In genomic region chrX:25131055-25131454, GRCh38 we compare ENCODE assay signal across 25 cellular contexts.
A peak's percentile ranks its signal among the peaks of the same experiment; 100 is the strongest.
DNase-seq lines count a peak whose midpoint lies in the region; ATAC-seq and TF ChIP-seq lines count a peak whose summit lies in the region.
"Had no signal": no experiment of that assay in that cellular context is flagged by ENCODE, and none has a peak within 500 bp of the region (broad histone marks: within the 10 kb centered on the region; RNA-seq: fewer than 3 reads in every experiment).

No MANE protein-coding gene starts in this region.

- POLR2A ChIA-PET in SK-N-SH (lab: Yijun Ruan, JAX): no interaction called here

- H3K9me3 Mint-ChIP-seq in activated T-helper 17 cell treated with anti-CD3 and anti-CD28 coated beads, Interleukin-2, amount 50 U/mL, for 72 hours: no peaks in the 10 kb centered on the region
- H3K9me3 Mint-ChIP-seq in activated T-cell treated with anti-CD3 and anti-CD28 coated beads, Interleukin-2, amount 50 U/mL, for 4 hours: no peaks in the 10 kb centered on the region
- H3K9me3 Mint-ChIP-seq: activated naive CD4-positive, alpha-beta T cell treated with anti-CD3 and anti-CD28 coated beads for 36 hours; central memory CD8-positive, alpha-beta T cell had no signal

- TF ChIP-seq RAD21 in SK-N-SH (IDR thresholded peaks at IDR 0.05; ENCODE audit: low read length): no peak

- no peak for DNase-seq in SK-N-SH
- peak; percentile 30 for DNase-seq in SW480 (ENCODE audit: low spot score)
- peak; percentile 24 for DNase-seq in foreskin melanocyte
- DNase-seq in central memory CD4-positive, alpha-beta T cell: no peak
- DNase-seq in activated T-cell treated with anti-CD3 and anti-CD28 coated beads, Interleukin-2, amount 50 U/mL, for 4 hours: no peak
- DNase-seq: 8988T; activated CD8-positive, alpha-beta T cell treated with anti-CD3 and anti-CD28 coated beads, Interleukin-2, amount 10 ng/mL, durations not matched to agents 7 days and 5 days; activated naive CD4-positive, alpha-beta T cell treated with anti-CD3 and anti-CD28 coated beads for 36 hours; amygdala; BE2C; EL; NCI-H1417; NCI-H2107; NK-92 treated with Interleukin-12 subunit alpha and Interleukin-12 subunit beta, amount 100 ng/mL, for 24 hours; Peyer's patch; stimulated activated CD4-positive, alpha-beta T cell treated with anti-CD3 and anti-CD28 coated beads, Interleukin-2, amount 100 ng/mL, for 48 hours; stimulated activated naive CD4-positive, alpha-beta T cell had no signal

- CTCF ChIA-PET in SK-N-SH (lab: Yijun Ruan, JAX): interaction anchor here (2.7 kb wide), 1 partner anchor 13 kb away, joined by 13 read pairs; no protein-coding TSS in a partner anchor

- H3K4me2 ChIP-seq in SK-N-SH: no peak overlapping the region

- H3K36me3 Mint-ChIP-seq in activated T-helper 17 cell treated with anti-CD3 and anti-CD28 coated beads, Interleukin-2, amount 50 U/mL, for 72 hours (ENCODE audit: low read depth): no peaks in the 10 kb centered on the region
- H3K36me3 Mint-ChIP-seq in activated T-cell treated with anti-CD3 and anti-CD28 coated beads, Interleukin-2, amount 50 U/mL, for 4 hours (ENCODE audit: insufficient read depth): no peaks in the 10 kb centered on the region

- H2AFZ ChIP-seq in SK-N-SH (ENCODE audit: low read depth): no peak overlapping the region

- no peaks in the 10 kb centered on the region for H3K9me3 ChIP-seq in SK-N-SH
- H3K9me3 ChIP-seq: BE2C, neutrophil, Peyer's patch had no signal

- no peaks in the 10 kb centered on the region for H3K4me1 ChIP-seq in SK-N-SH (ENCODE audit: control insufficient read depth in 1 of 2, insufficient read depth in 2 of 2, low read depth in 1 of 2, low read length in 1 of 2)
- H3K4me1 ChIP-seq: BE2C, Peyer's patch had no signal

- no peak overlapping the region for H3K4me3 Mint-ChIP-seq in activated T-helper 17 cell treated with anti-CD3 and anti-CD28 coated beads, Interleukin-2, amount 50 U/mL, for 72 hours
- H3K4me3 Mint-ChIP-seq in activated T-cell treated with anti-CD3 and anti-CD28 coated beads, Interleukin-2, amount 50 U/mL, for 4 hours: no peak overlapping the region
- H3K4me3 Mint-ChIP-seq: activated CD8-positive, alpha-beta T cell treated with anti-CD3 and anti-CD28 coated beads, Interleukin-2, amount 10 ng/mL, durations not matched to agents 7 days and 5 days; activated naive CD4-positive, alpha-beta T cell treated with anti-CD3 and anti-CD28 coated beads for 36 hours; central memory CD8-positive, alpha-beta T cell had no signal

- H3K4me1 Mint-ChIP-seq in activated T-helper 17 cell treated with anti-CD3 and anti-CD28 coated beads, Interleukin-2, amount 50 U/mL, for 72 hours: no peaks in the 10 kb centered on the region
- no peaks in the 10 kb centered on the region for H3K4me1 Mint-ChIP-seq in activated T-cell treated with anti-CD3 and anti-CD28 coated beads, Interleukin-2, amount 50 U/mL, for 4 hours (ENCODE audit: low read depth)
- H3K4me1 Mint-ChIP-seq: central memory CD8-positive, alpha-beta T cell had no signal

- H3K36me3 ChIP-seq in SK-N-SH (replicated peaks in 1 of 2; ENCODE audit: control insufficient read depth in 1 of 2, insufficient read depth in 2 of 2, low read length in 1 of 2): no peaks in the 10 kb centered on the region
- H3K36me3 ChIP-seq: BE2C, neutrophil, Peyer's patch had no signal

- no peak overlapping the region for H3K27ac Mint-ChIP-seq in activated T-helper 17 cell treated with anti-CD3 and anti-CD28 coated beads, Interleukin-2, amount 50 U/mL, for 72 hours
- H3K27ac Mint-ChIP-seq: activated CD8-positive, alpha-beta T cell treated with anti-CD3 and anti-CD28 coated beads, Interleukin-2, amount 10 ng/mL, durations not matched to agents 7 days and 5 days; activated naive CD4-positive, alpha-beta T cell treated with anti-CD3 and anti-CD28 coated beads for 36 hours had no signal

- no peaks in the 10 kb centered on the region for H3K27me3 ChIP-seq in SK-N-SH (ENCODE audit: insufficient read depth)
- H3K27me3 ChIP-seq: BE2C, neutrophil, Peyer's patch had no signal

- no peak overlapping the region for H3K9ac ChIP-seq in SK-N-SH

- H3F3A ChIP-seq in SK-N-SH (replicated peaks; ENCODE audit: insufficient read depth): no peaks in the 10 kb centered on the region

- H3K4me3 ChIP-seq in SK-N-SH (ENCODE audit: low read depth in 2 of 2, low read length in 1 of 2): no peak overlapping the region
- H3K4me3 ChIP-seq: Peyer's patch, SK-N-MC had no signal

- H3K79me2 ChIP-seq in SK-N-SH (ENCODE audit: insufficient read depth): no peaks in the 10 kb centered on the region

- no peak for TF ChIP-seq EP300 in SK-N-SH (IDR thresholded peaks at IDR 0.05; ENCODE audit: borderline replicate concordance in 1 of 2, low read depth in 1 of 2, low read length in 1 of 2)

- no peaks in the 10 kb centered on the region for H4K20me1 ChIP-seq in SK-N-SH (ENCODE audit: insufficient read depth)

- no peak for TF ChIP-seq CTCF in SK-N-SH (IDR thresholded peaks at IDR 0.05)

- no peak overlapping the region for H3K27ac ChIP-seq in SK-N-SH (ENCODE audit: low read depth in 2 of 2, low read length in 1 of 2)
- H3K27ac ChIP-seq: neutrophil, Peyer's patch, SK-N-MC had no signal

- H3K27me3 Mint-ChIP-seq in activated T-helper 17 cell treated with anti-CD3 and anti-CD28 coated beads, Interleukin-2, amount 50 U/mL, for 72 hours: peaks cover 15% of the 10 kb centered on the region
- peaks cover 8% of the 10 kb centered on the region for H3K27me3 Mint-ChIP-seq in activated T-cell treated with anti-CD3 and anti-CD28 coated beads, Interleukin-2, amount 50 U/mL, for 4 hours (ENCODE audit: low read depth)

- no peaks in the 10 kb centered on the region for H3K9me2 ChIP-seq in SK-N-SH

- ATAC-seq in SK-N-SH treated with all-trans-retinoic acid at 6 μM for 48 hours (no peak), GM21528 (IDR thresholded peaks at IDR 0.05; ENCODE audit: low FRiP score, unreplicated experiment) (no peak)
- ATAC-seq in activated T-helper 17 cell treated with anti-CD3 and anti-CD28 coated beads, Interleukin-2, amount 50 U/mL, for 72 hours (replicated peaks): no peak
- ATAC-seq in activated T-cell treated with anti-CD3 and anti-CD28 coated beads, Interleukin-2, amount 50 U/mL, for 4 hours: no peak
- ATAC-seq: activated CD4-positive, CD25-positive, alpha-beta regulatory T cell treated with anti-CD3 and anti-CD28 coated beads, Interleukin-2, amount 50 U/mL, for 24 hours; activated CD8-positive, alpha-beta T cell treated with anti-CD3 and anti-CD28 coated beads, Interleukin-2, amount 10 ng/mL, durations not matched to agents 7 days and 5 days; HepG2 had no signal

TF ChIP-seq in SK-N-SH treated with all-trans-retinoic acid at 6 μM for 48 hours, 23 proteins besides CTCF, POLR2A, EP300 and RAD21:
- TF ChIP-seq ZFP30 (CRISPR knock-in tag; IDR thresholded peaks at IDR 0.05) (no peak), ISL1 (CRISPR knock-in tag; IDR thresholded peaks at IDR 0.05) (peak; percentile 35; the same call in 1 of the 2 replicates), ZFP3 (CRISPR knock-in tag; IDR thresholded peaks at IDR 0.05) (no peak), ZNF565 (CRISPR knock-in tag; conservative IDR thresholded peaks at IDR 0.05; ENCODE audit: low read depth) (no peak), TOX (CRISPR knock-in tag; IDR thresholded peaks at IDR 0.05; ENCODE audit: borderline replicate concordance) (no peak)

TF ChIP-seq in SK-N-SH, 30 proteins besides CTCF, POLR2A, EP300 and RAD21:
- TF ChIP-seq RFX5 (IDR thresholded peaks at IDR 0.05; ENCODE audit: low read length) (no peak), TCF12 (IDR thresholded peaks at IDR 0.05) (no peak), RXRA (IDR thresholded peaks at IDR 0.05; ENCODE audit: borderline replicate concordance, low read depth) (no peak), JUND (IDR thresholded peaks at IDR 0.05) (no peak), MEF2A (IDR thresholded peaks at IDR 0.05; ENCODE audit: borderline replicate concordance, low read depth) (no peak), TEAD4 (IDR thresholded peaks at IDR 0.05; ENCODE audit: borderline replicate concordance, insufficient read depth) (no peak)
TF ChIP-seq in SK-N-SH: peak in this region for 0.

Comparison
In these comparisons a context has a peak if more than half of its experiments do, and no peak if none do; other contexts are left out.
1. DNase-seq: peak in SW480 (single experiment) and foreskin melanocyte (single experiment); none in SK-N-SH (single experiment), central memory CD4-positive, alpha-beta T cell (single experiment) and activated T-cell treated with anti-CD3 and anti-CD28 coated beads, Interleukin-2, amount 50 U/mL, for 4 hours (single experiment).